1 cellular context compared by ENCODE assay signal in the genomic region with DNA sequence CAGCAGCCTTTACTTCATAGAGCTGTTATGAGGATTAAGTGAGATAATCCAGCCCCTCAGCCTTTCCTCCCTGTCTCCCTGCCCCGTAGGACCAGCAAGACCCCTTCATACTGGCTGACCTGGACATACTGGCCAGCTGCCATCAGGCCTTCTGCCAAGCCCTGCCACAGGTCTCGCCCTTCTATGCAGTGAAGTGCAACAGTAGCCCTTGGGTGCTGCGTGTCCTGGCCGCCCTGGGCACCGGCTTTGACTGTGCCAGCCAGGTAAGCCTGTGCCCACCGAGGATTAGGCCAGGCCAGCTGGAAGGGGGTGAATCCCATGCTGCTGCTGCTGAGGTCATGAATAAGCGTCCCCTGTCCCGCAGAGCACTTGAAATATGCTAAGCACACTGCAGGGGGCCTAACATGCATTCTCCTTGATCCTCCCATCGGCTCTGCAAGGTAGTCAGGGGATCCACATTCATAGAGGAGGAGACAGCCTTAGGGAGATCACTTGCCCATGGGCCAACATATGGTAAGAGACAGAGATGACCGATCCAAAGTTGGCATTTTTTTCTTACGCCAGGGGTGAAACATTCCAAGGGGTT.
TF ChIP-seq lines count a peak whose summit lies in the region.

No MANE protein-coding gene starts in this region.

TF ChIP-seq in GM23338, 12 proteins besides CTCF, POLR2A, EP300 and RAD21 (continued from another document):
- TF ChIP-seq, protein P1, sequence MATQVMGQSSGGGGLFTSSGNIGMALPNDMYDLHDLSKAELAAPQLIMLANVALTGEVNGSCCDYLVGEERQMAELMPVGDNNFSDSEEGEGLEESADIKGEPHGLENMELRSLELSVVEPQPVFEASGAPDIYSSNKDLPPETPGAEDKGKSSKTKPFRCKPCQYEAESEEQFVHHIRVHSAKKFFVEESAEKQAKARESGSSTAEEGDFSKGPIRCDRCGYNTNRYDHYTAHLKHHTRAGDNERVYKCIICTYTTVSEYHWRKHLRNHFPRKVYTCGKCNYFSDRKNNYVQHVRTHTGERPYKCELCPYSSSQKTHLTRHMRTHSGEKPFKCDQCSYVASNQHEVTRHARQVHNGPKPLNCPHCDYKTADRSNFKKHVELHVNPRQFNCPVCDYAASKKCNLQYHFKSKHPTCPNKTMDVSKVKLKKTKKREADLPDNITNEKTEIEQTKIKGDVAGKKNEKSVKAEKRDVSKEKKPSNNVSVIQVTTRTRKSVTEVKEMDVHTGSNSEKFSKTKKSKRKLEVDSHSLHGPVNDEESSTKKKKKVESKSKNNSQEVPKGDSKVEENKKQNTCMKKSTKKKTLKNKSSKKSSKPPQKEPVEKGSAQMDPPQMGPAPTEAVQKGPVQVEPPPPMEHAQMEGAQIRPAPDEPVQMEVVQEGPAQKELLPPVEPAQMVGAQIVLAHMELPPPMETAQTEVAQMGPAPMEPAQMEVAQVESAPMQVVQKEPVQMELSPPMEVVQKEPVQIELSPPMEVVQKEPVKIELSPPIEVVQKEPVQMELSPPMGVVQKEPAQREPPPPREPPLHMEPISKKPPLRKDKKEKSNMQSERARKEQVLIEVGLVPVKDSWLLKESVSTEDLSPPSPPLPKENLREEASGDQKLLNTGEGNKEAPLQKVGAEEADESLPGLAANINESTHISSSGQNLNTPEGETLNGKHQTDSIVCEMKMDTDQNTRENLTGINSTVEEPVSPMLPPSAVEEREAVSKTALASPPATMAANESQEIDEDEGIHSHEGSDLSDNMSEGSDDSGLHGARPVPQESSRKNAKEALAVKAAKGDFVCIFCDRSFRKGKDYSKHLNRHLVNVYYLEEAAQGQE (IDR thresholded peaks at IDR 0.05; ENCODE audit: unreplicated experiment), result no peak
